Comparison of ENCODE assay signal across 1 cellular context in the genomic region with DNA sequence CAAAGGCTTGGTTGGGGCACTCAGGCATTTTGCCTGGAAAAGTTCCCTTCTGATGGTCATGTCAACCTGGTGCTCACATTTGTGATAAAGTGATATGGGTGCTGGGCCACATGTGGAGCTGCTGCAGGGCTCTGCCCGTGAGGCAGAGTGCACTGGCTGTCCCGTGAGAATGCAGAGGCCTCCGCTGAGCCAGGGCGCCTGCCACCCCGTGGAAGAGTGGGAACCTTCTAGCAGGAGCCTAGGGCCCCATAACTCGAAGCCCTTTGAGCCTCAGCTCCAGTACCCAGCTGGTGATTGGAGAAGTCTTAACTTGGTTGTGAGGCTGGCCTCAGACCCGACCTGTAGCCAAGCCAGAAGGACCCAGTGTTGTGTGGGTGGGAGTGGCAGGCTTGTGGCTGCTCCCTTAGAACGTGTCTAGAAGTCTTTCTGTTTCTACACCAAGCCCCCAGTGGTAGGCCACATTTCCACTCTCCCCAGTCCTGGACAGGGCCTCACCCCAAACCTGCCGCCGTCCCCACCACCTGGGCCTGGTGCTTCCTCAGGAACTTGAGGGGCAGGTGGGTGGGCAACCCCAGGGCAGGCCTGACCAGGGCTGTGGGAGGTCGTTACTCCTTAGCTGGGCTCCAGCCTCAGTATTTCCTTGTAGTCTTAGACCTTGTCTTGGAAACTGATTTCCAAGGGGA.
TF ChIP-seq lines count a peak whose summit lies in the region.

No MANE protein-coding gene starts in this region.

TF ChIP-seq in GM12878, 131 proteins besides CTCF, POLR2A, EP300 and RAD21:
- TF ChIP-seq, protein P1, sequence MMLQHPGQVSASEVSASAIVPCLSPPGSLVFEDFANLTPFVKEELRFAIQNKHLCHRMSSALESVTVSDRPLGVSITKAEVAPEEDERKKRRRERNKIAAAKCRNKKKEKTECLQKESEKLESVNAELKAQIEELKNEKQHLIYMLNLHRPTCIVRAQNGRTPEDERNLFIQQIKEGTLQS (IDR thresholded peaks at IDR 0.05; ENCODE audit: borderline replicate concordance, extremely low read depth, low read depth, low read length), result no peak
- TF ChIP-seq, protein P2, sequence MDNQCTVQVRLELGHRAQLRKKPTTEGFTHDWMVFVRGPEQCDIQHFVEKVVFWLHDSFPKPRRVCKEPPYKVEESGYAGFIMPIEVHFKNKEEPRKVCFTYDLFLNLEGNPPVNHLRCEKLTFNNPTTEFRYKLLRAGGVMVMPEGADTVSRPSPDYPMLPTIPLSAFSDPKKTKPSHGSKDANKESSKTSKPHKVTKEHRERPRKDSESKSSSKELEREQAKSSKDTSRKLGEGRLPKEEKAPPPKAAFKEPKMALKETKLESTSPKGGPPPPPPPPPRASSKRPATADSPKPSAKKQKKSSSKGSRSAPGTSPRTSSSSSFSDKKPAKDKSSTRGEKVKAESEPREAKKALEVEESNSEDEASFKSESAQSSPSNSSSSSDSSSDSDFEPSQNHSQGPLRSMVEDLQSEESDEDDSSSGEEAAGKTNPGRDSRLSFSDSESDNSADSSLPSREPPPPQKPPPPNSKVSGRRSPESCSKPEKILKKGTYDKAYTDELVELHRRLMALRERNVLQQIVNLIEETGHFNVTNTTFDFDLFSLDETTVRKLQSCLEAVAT (IDR thresholded peaks at IDR 0.05), result no peak
- TF ChIP-seq POLR2AphosphoS5 (IDR thresholded peaks at IDR 0.05; ENCODE audit: low read length) (no peak), YY1 (IDR thresholded peaks at IDR 0.05; ENCODE audit: low read depth, low read length) (no peak), STAT1 (conservative IDR thresholded peaks at IDR 0.05) (no peak), CREB1 (IDR thresholded peaks at IDR 0.05; ENCODE audit: low read depth) (no peak), ZNF217 (IDR thresholded peaks at IDR 0.05) (no peak), ETV6 (conservative IDR thresholded peaks at IDR 0.05 in 1 of 2, IDR thresholded peaks at IDR 0.05 in 1 of 2; ENCODE audit: borderline replicate concordance in 1 of 2, low read depth in 1 of 2) (no peak), LARP7 (IDR thresholded peaks at IDR 0.05) (no peak), MYB (IDR thresholded peaks at IDR 0.05; ENCODE audit: borderline replicate concordance, low read depth, low read length) (no peak), RFX5 (IDR thresholded peaks at IDR 0.05; ENCODE audit: low read depth, low read length) (no peak)
- TF ChIP-seq, protein P3, sequence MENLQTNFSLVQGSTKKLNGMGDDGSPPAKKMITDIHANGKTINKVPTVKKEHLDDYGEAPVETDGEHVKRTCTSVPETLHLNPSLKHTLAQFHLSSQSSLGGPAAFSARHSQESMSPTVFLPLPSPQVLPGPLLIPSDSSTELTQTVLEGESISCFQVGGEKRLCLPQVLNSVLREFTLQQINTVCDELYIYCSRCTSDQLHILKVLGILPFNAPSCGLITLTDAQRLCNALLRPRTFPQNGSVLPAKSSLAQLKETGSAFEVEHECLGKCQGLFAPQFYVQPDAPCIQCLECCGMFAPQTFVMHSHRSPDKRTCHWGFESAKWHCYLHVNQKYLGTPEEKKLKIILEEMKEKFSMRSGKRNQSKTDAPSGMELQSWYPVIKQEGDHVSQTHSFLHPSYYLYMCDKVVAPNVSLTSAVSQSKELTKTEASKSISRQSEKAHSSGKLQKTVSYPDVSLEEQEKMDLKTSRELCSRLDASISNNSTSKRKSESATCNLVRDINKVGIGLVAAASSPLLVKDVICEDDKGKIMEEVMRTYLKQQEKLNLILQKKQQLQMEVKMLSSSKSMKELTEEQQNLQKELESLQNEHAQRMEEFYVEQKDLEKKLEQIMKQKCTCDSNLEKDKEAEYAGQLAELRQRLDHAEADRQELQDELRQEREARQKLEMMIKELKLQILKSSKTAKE (IDR thresholded peaks at IDR 0.05; ENCODE audit: low read depth, poor library complexity, severe bottlenecking), result no peak
- TF ChIP-seq, protein P4, sequence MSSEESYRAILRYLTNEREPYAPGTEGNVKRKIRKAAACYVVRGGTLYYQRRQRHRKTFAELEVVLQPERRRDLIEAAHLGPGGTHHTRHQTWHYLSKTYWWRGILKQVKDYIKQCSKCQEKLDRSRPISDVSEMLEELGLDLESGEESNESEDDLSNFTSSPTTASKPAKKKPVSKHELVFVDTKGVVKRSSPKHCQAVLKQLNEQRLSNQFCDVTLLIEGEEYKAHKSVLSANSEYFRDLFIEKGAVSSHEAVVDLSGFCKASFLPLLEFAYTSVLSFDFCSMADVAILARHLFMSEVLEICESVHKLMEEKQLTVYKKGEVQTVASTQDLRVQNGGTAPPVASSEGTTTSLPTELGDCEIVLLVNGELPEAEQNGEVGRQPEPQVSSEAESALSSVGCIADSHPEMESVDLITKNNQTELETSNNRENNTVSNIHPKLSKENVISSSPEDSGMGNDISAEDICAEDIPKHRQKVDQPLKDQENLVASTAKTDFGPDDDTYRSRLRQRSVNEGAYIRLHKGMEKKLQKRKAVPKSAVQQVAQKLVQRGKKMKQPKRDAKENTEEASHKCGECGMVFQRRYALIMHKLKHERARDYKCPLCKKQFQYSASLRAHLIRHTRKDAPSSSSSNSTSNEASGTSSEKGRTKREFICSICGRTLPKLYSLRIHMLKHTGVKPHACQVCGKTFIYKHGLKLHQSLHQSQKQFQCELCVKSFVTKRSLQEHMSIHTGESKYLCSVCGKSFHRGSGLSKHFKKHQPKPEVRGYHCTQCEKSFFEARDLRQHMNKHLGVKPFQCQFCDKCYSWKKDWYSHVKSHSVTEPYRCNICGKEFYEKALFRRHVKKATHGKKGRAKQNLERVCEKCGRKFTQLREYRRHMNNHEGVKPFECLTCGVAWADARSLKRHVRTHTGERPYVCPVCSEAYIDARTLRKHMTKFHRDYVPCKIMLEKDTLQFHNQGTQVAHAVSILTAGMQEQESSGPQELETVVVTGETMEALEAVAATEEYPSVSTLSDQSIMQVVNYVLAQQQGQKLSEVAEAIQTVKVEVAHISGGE (CRISPR knock-in tag; IDR thresholded peaks at IDR 0.05), result no peak
